10 cellular contexts compared by ENCODE assay signal in genomic region chr4:6324999-6325790, GRCh38. TPM values are rescaled to one million over a fixed set of nuclear protein-coding genes. Genes with fewer than 3 reads are reported as not detected.
DNase-seq lines count a peak whose midpoint lies in the region; ATAC-seq and TF ChIP-seq lines count a peak whose summit lies in the region.
"Had no signal": no experiment of that assay in that cellular context is flagged by ENCODE, and none has a peak within 500 bp of the region (broad histone marks: within the 10 kb centered on the region; RNA-seq: fewer than 3 reads in every experiment).

No MANE protein-coding gene starts in this region.

- CTCF ChIA-PET in RWPE1 (lab: Yijun Ruan, JAX): interaction anchor here (6.1 kb wide), 1 partner anchor 75 kb away, joined by 87 read pairs; no protein-coding TSS in a partner anchor

- TF ChIP-seq POLR2A in testis (IDR thresholded peaks at IDR 0.05): no peak

- peaks cover 2% of the 10 kb centered on the region; the same call in 1 of the 3 replicates for H3K9me3 Mint-ChIP-seq in GM23338
- H3K9me3 Mint-ChIP-seq: activated naive CD4-positive, alpha-beta T cell treated with anti-CD3 and anti-CD28 coated beads for 36 hours had no signal

- H3K4me3 ChIP-seq in GM23338 (no peak overlapping the region), heart right ventricle (peak overlapping the region in 4 of 10 donors; percentile 3 to 22 (median 12)), retinal pigment epithelial cell (ENCODE audit: low read length) (peak overlapping the region; percentile 11), testis (no peak overlapping the region)

- peaks cover 11% of the 10 kb centered on the region for H3K27me3 Mint-ChIP-seq in GM23338 (ENCODE audit: insufficient read depth, low read depth, poor library complexity)

- no peaks in the 10 kb centered on the region for H3K9me2 ChIP-seq in GM23338 (ENCODE audit: insufficient read depth)

- no peak overlapping the region for H3K27ac ChIP-seq in GM23338 (ENCODE audit: low read depth)
- no peak overlapping the region for H3K27ac ChIP-seq in RWPE1
- peak overlapping the region; percentile 40 to 84 (median 74) for H3K27ac ChIP-seq in heart right ventricle
- H3K27ac ChIP-seq in testis: no peak overlapping the region

- peak; percentile 19 for ATAC-seq in GM23338
- peak; percentile 72 to 87 (median 80) for ATAC-seq in heart right ventricle

- POLR2A ChIA-PET in RWPE1 (lab: Yijun Ruan, JAX; ENCODE audit: low non-redundant PET): no interaction called here

- no peak overlapping the region for H3K27ac Mint-ChIP-seq in GM23338
- H3K27ac Mint-ChIP-seq: activated naive CD4-positive, alpha-beta T cell treated with anti-CD3 and anti-CD28 coated beads for 36 hours had no signal

- H2AFZ ChIP-seq in GM23338: peak overlapping the region; percentile 66

- peaks cover 0 to 4% (median 0%) of the 10 kb centered on the region in 11 donors for H3K9me3 ChIP-seq in heart right ventricle
- H3K9me3 ChIP-seq in testis: no peaks in the 10 kb centered on the region

- no peaks in the 10 kb centered on the region for H4K20me1 ChIP-seq in GM23338 (replicated peaks; ENCODE audit: insufficient read depth)

- 43 to 52% methylated on average over 22 of the region's 22 CpGs for WGBS in heart right ventricle, 2 donors
- WGBS in testis, 2 donors: 72 to 73% methylated on average over 17 to 22 of the region's 22 CpGs

- peaks cover 6% of the 10 kb centered on the region; the same call in 2 of the 3 replicates for H3K4me1 Mint-ChIP-seq in GM23338

- H3K79me2 ChIP-seq in GM23338 (replicated peaks; ENCODE audit: insufficient read depth): no peaks in the 10 kb centered on the region

- no peaks in the 10 kb centered on the region for H3K36me3 ChIP-seq in GM23338 (ENCODE audit: insufficient read depth)
- H3K36me3 ChIP-seq in heart right ventricle: no peaks in the 10 kb centered on the region
- no peaks in the 10 kb centered on the region for H3K36me3 ChIP-seq in testis (ENCODE audit: low read depth, missing control alignments)

- intact Hi-C loops in heart right ventricle (cut with DNase I): loop anchor here in 4 of 10 donors (5.0 kb wide), 3 partner anchors 63 to 328 kb away; no protein-coding TSS in a partner anchor
- intact Hi-C loops in testis (cut with DNase I; ENCODE audit: low total_unique reads): loop anchor here (5.0 kb wide), 1 partner anchor 58 kb away; the partner anchor contains the start of gene WFS1

- no peak overlapping the region; the same call in 1 of the 2 replicates for H3K4me2 ChIP-seq in GM23338

- H3K27me3 ChIP-seq in GM23338 (ENCODE audit: insufficient read depth) (no peaks in the 10 kb centered on the region), heart right ventricle (peaks cover 0 to 18% (median 9%) of the 10 kb centered on the region in 7 donors), testis (no peaks in the 10 kb centered on the region)

- TF ChIP-seq CTCF in GM23338 (conservative IDR thresholded peaks at IDR 0.05; ENCODE audit: low read depth in 2 of 2) (no peak), RWPE1 (conservative IDR thresholded peaks at IDR 0.05; ENCODE audit: low read depth) (no peak), heart right ventricle (IDR thresholded peaks at IDR 0.05) (no peak), retinal pigment epithelial cell (conservative IDR thresholded peaks at IDR 0.05; ENCODE audit: low read depth, low read length) (no peak), testis (IDR thresholded peaks at IDR 0.05) (no peak)

- DNase-seq in GM23338 (ENCODE audit: low spot score) (peak; percentile 28), RWPE1 (ENCODE audit: low spot score) (peak; percentile 8), heart right ventricle (peak; percentile 38 to 52), retinal pigment epithelial cell (ENCODE audit: low read depth) (peak; percentile 72), NCI-H1105 (lab: John Stamatoyannopoulos, UW) (no peak), testis (no peak)
- DNase-seq in activated T-cell treated with anti-CD3 and anti-CD28 coated beads, Interleukin-2, amount 50 U/mL, for 48 hours: no peak
- no peak for DNase-seq in activated naive CD4-positive, alpha-beta T cell treated with Interleukin-2 at 50 U/mL for 16 hours
- DNase-seq: activated naive CD4-positive, alpha-beta T cell treated with anti-CD3 and anti-CD28 coated beads for 36 hours; NCI-H524 had no signal

- H3K4me1 ChIP-seq in GM23338 (ENCODE audit: insufficient read depth) (no peaks in the 10 kb centered on the region), heart right ventricle (peaks cover 0 to 23% (median 5%) of the 10 kb centered on the region in 9 donors), testis (no peaks in the 10 kb centered on the region)

- no peak overlapping the region for H3K4me3 Mint-ChIP-seq in GM23338
- H3K4me3 Mint-ChIP-seq: activated naive CD4-positive, alpha-beta T cell treated with anti-CD3 and anti-CD28 coated beads for 36 hours had no signal

- H3K36me3 Mint-ChIP-seq in GM23338 (ENCODE audit: low read depth): no peaks in the 10 kb centered on the region

- H3F3A ChIP-seq in GM23338 (replicated peaks; ENCODE audit: low read depth): no peaks in the 10 kb centered on the region

TF ChIP-seq in GM23338, 12 proteins besides CTCF, POLR2A, EP300 and RAD21 (continues in another document):
- TF ChIP-seq ZNF331 (CRISPR knock-in tag; IDR thresholded peaks at IDR 0.05; ENCODE audit: low read depth) (no peak), POLR2AphosphoS5 (IDR thresholded peaks at IDR 0.05; ENCODE audit: low read depth) (no peak), ZNF114 (CRISPR knock-in tag; IDR thresholded peaks at IDR 0.05) (no peak), EZH2phosphoT487 (IDR thresholded peaks at IDR 0.05; ENCODE audit: unreplicated experiment) (no peak), JUNB (IDR thresholded peaks at IDR 0.05; ENCODE audit: unreplicated experiment) (no peak), NANOG (IDR thresholded peaks at IDR 0.05; ENCODE audit: borderline replicate concordance) (no peak), CREB1 (CRISPR knock-in tag; IDR thresholded peaks at IDR 0.05; ENCODE audit: low read depth) (no peak), ZNF462 (CRISPR knock-in tag; IDR thresholded peaks at IDR 0.05) (no peak), EZH2 (IDR thresholded peaks at IDR 0.05; ENCODE audit: low read depth, unreplicated experiment) (no peak)

RNA-seq across cellular contexts. Expression of gene WFS1, which starts 55.5 kb away (rescaled TPM):
- total RNA-seq in GM23338 (2014; rRNA removed; shearing (Covaris generic)): 42.3 and 45.4 TPM in 2 replicates
- polyA plus RNA-seq in GM23338 (2016; fragmentation: Nextera tagmentation; extraction: Ambion mirVana) (24.2 and 24.7 TPM in 2 replicates), heart right ventricle (10 to 100 TPM; 35.0 to 58.7 TPM), testis (ENCODE audit: insufficient read depth, low read depth, low replicate concordance) (80.4 TPM)
- total RNA-seq in heart right ventricle (100 to 1,000 TPM in 3 of 10 donors, 10 to 100 TPM in 7; 53.3 to 119 (median 78.3) TPM), testis (100 to 1,000 TPM; 124 to 202 TPM)

Comparison
In these comparisons a context has a peak if more than half of its experiments do, and no peak if none do; other contexts are left out.
1. DNase-seq: peak in GM23338 (single experiment), RWPE1 (single experiment), heart right ventricle (2 of 2) and retinal pigment epithelial cell (single experiment); none in NCI-H1105 (single experiment), activated T-cell treated with anti-CD3 and anti-CD28 coated beads, Interleukin-2, amount 50 U/mL, for 48 hours (0 of 2), testis (single experiment) and activated naive CD4-positive, alpha-beta T cell treated with Interleukin-2 at 50 U/mL for 16 hours (single experiment).
2. H3K27ac ChIP-seq: peak in heart right ventricle (10 of 10); none in GM23338 (single experiment), RWPE1 (single experiment) and testis (0 of 2).